ENCODE assay signal across 11 cellular contexts in the genomic region with DNA sequence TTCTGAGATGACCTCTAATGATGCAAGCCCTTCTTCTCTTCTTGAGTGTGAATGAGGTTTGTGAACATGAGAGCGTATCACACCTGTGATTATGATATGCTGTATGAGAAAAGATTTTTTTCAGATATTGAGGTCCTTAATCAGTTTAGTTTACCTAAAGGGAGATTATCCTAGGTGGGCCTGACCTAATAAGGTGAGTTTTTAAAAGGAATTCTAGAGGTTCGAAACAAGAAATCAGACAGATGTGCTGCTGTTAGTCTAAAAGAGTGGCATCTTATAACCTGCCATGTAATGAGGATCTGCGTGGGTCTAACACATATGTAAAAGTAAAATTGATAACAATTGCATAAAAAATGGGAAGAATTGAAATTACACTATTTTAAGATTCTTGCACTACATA.
"Had no signal": no experiment of that assay in that cellular context is flagged by ENCODE, and none has a peak within 500 bp of the region (broad histone marks: within the 10 kb centered on the region; RNA-seq: fewer than 3 reads in every experiment).

No MANE protein-coding gene starts in this region.

- DNase-seq: GM23248, GOT3, H7, H9, HCEC 1CT, HFFc6 had no signal

- H3K4me3 ChIP-seq: GM23248, GM23338, HAP-1 had no signal

- ATAC-seq: GM23338, HCT116 had no signal

- H2AFZ ChIP-seq: GM23248, GM23338 had no signal

- FAIRE-seq: H1, H54 had no signal

- H3K9ac ChIP-seq: GM23248 had no signal

- H3K36me3 ChIP-seq: HAP-1 had no signal

- H3K27ac ChIP-seq: GM23248 had no signal

- H3K9me3 ChIP-seq: HAP-1 had no signal
